ENCODE assay signal across 16 cellular contexts in the genomic region with DNA sequence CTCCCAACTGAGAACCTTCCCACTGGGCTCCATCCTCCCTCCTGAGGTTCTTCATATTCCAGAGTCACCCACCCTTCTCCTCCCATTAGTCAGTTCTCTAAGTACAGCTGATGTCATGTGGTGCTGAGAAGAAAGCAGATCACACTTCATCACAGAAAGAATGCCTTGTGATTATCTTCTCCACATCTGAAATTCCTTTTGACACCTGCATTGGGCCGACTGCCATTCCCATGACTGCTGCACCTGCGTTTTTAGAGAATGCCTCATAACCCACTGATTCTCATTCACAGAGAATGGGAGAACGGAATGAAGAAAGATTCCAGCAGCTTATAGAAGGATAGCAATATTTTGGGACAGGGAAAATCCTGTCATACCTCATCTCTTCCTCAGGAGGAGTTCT.
"Had no signal": no experiment of that assay in that cellular context is flagged by ENCODE, and none has a peak within 500 bp of the region (broad histone marks: within the 10 kb centered on the region; RNA-seq: fewer than 3 reads in every experiment).

No MANE protein-coding gene starts in this region.

- H3K4me3 Mint-ChIP-seq: brain; neural crest cell; stimulated activated effector memory CD8-positive, alpha-beta T cell treated with anti-CD3 and anti-CD28 coated beads, Interleukin-12 subunit alpha, Interleukin-12 subunit beta, amount 100 ng/mL, for 72 hours; T-cell had no signal

- DNase-seq: activated CD4-positive, alpha-beta T cell treated with anti-CD3 and anti-CD28 coated beads for 48 hours; activated naive CD4-positive, alpha-beta T cell treated with anti-CD3 and anti-CD28 coated beads, Interleukin-2, amount 50 U/mL, for 16 hours; activated T-cell treated with anti-CD3 and anti-CD28 coated beads, Interleukin-2, amount 50 U/mL, for 1 hour; adrenal gland; dorsolateral prefrontal cortex; left lung; mesenchymal stem cell; right cardiac atrium; T-cell; WERI-Rb-1 had no signal

- H3K27me3 ChIP-seq: adrenal gland, dorsolateral prefrontal cortex, esophagus muscularis mucosa, left lung, tibial nerve had no signal

- H3K27ac ChIP-seq: adrenal gland, dorsolateral prefrontal cortex, esophagus muscularis mucosa, left lung, WERI-Rb-1 had no signal

- ATAC-seq: left lung; right cardiac atrium; stimulated activated effector memory CD8-positive, alpha-beta T cell treated with anti-CD3 and anti-CD28 coated beads, Interleukin-12 subunit alpha, Interleukin-12 subunit beta, amount 100 ng/mL, for 72 hours; T-cell had no signal

- H3K4me1 Mint-ChIP-seq: neural crest cell; stimulated activated effector memory CD8-positive, alpha-beta T cell treated with anti-CD3 and anti-CD28 coated beads, Interleukin-12 subunit alpha, Interleukin-12 subunit beta, amount 100 ng/mL, for 72 hours had no signal

- H3K9me3 ChIP-seq: adrenal gland, esophagus muscularis mucosa, left lung, tibial nerve had no signal

- H3K9me3 Mint-ChIP-seq: brain; neural crest cell; stimulated activated effector memory CD8-positive, alpha-beta T cell treated with anti-CD3 and anti-CD28 coated beads, Interleukin-12 subunit alpha, Interleukin-12 subunit beta, amount 100 ng/mL, for 72 hours; T-cell had no signal

- FAIRE-seq: endometrium had no signal

- H3K27me3 Mint-ChIP-seq: brain, T-cell had no signal

- H3K4me3 ChIP-seq: adrenal gland, dorsolateral prefrontal cortex, esophagus muscularis mucosa, left lung, tibial nerve had no signal

- H3K27ac Mint-ChIP-seq: brain; stimulated activated effector memory CD8-positive, alpha-beta T cell treated with anti-CD3 and anti-CD28 coated beads, Interleukin-12 subunit alpha, Interleukin-12 subunit beta, amount 100 ng/mL, for 72 hours had no signal
